ENCODE assay signal across 28 cellular contexts in genomic region chr15:77425104-77425503, GRCh38.
"Had no signal": no experiment of that assay in that cellular context is flagged by ENCODE, and none has a peak within 500 bp of the region (broad histone marks: within the 10 kb centered on the region; RNA-seq: fewer than 3 reads in every experiment).

No MANE protein-coding gene starts in this region.

- H3K27ac Mint-ChIP-seq: activated naive CD8-positive, alpha-beta T cell; effector memory CD8-positive, alpha-beta T cell; stimulated activated effector memory CD8-positive, alpha-beta T cell treated with anti-CD3 and anti-CD28 coated beads, Interleukin-12 subunit alpha, Interleukin-12 subunit beta, amount 100 ng/mL, for 72 hours had no signal

- H3K36me3 Mint-ChIP-seq: natural killer cell had no signal

- H3K27ac ChIP-seq: ascending aorta, cardiac muscle cell, coronary artery, heart right ventricle, lower lobe of right lung, skin epidermis, stomach, thyroid gland, upper lobe of right lung, VCaP had no signal

- H3K4me3 ChIP-seq: ascending aorta, cardiac muscle cell, coronary artery, heart right ventricle, lower lobe of right lung, skin epidermis, stomach, thyroid gland, upper lobe of right lung had no signal

- H3K27me3 ChIP-seq: ascending aorta, cardiac muscle cell, heart right ventricle, stomach, thyroid gland, upper lobe of right lung had no signal

- DNase-seq: activated CD4-positive, alpha-beta T cell treated with anti-CD3 and anti-CD28 coated beads for 48 hours; activated CD4-positive, alpha-beta T cell treated with anti-CD3 and anti-CD28 coated beads, Interleukin-2, amount 50 U/mL, for 48 hours; activated CD8-positive, alpha-beta memory T cell treated with anti-CD3 and anti-CD28 coated beads for 24 hours; activated effector memory CD4-positive, alpha-beta T cell treated with Interleukin-2 at 50 U/mL for 16 hours; activated naive CD4-positive, alpha-beta T cell treated with Interleukin-2 at 50 U/mL for 16 hours; effector memory CD8-positive, alpha-beta T cell; foreskin fibroblast; heart right ventricle; lower lobe of right lung; mesenchymal stem cell; natural killer cell; posterior cingulate gyrus; stimulated activated CD4-positive, alpha-beta T cell treated with anti-CD3 and anti-CD28 coated beads, Interleukin-4, amount 100 ng/mL, for 24 hours; stomach; T-helper 1 cell; T-helper 9 cell; thyroid gland; upper lobe of right lung had no signal

- H3K27me3 Mint-ChIP-seq: activated naive CD8-positive, alpha-beta T cell; brain; effector memory CD8-positive, alpha-beta T cell had no signal

- H3K9me3 Mint-ChIP-seq: brain; effector memory CD8-positive, alpha-beta T cell; natural killer cell; stimulated activated effector memory CD8-positive, alpha-beta T cell treated with anti-CD3 and anti-CD28 coated beads, Interleukin-12 subunit alpha, Interleukin-12 subunit beta, amount 100 ng/mL, for 72 hours had no signal

- H3K4me3 Mint-ChIP-seq: activated naive CD8-positive, alpha-beta T cell; effector memory CD8-positive, alpha-beta T cell; natural killer cell; stimulated activated effector memory CD8-positive, alpha-beta T cell treated with anti-CD3 and anti-CD28 coated beads, Interleukin-12 subunit alpha, Interleukin-12 subunit beta, amount 100 ng/mL, for 72 hours had no signal

- H3K36me3 ChIP-seq: ascending aorta, cardiac muscle cell, heart right ventricle, lower lobe of right lung, stomach, thyroid gland, upper lobe of right lung had no signal

- H3K9me3 ChIP-seq: ascending aorta, heart right ventricle, lower lobe of right lung, stomach, thyroid gland, upper lobe of right lung had no signal

- ATAC-seq: activated CD4-positive, CD25-positive, alpha-beta regulatory T cell treated with anti-CD3 and anti-CD28 coated beads, Interleukin-2, amount 50 U/mL, for 24 hours; effector memory CD8-positive, alpha-beta T cell; heart right ventricle; lower lobe of right lung; natural killer cell; sciatic nerve; stimulated activated effector memory CD8-positive, alpha-beta T cell treated with anti-CD3 and anti-CD28 coated beads, Interleukin-12 subunit alpha, Interleukin-12 subunit beta, amount 100 ng/mL, for 72 hours; upper lobe of right lung had no signal
